ENCODE assay signal across 22 cellular contexts in the genomic region with DNA sequence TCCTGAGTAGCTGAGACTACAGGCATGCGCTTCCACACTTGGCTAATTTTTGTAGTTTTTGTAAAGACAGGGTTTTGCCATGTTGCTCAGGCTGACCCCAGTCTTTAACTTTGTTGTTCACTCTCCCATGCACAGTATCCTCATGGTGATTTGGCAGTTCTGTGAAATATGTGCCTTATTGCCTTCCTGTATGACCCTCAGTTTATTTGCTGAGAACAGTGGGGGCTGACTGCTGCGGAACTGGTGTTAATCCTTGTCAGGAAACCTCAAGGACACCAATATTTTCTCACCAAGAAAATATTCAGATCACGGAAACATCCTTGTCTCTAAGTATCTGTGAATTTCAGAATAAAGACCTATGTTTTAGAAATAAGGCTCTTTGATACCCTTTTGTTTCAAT.
"Had no signal": no experiment of that assay in that cellular context is flagged by ENCODE, and none has a peak within 500 bp of the region (broad histone marks: within the 10 kb centered on the region; RNA-seq: fewer than 3 reads in every experiment).

No MANE protein-coding gene starts in this region.

- H3K27ac ChIP-seq: colonic mucosa, epithelial cell of prostate, esophagus muscularis mucosa, gastrocnemius medialis, heart right ventricle, neutrophil, psoas muscle, sigmoid colon, skin epidermis, tibial artery, uterus had no signal

- H3K27me3 ChIP-seq: colonic mucosa, esophagus muscularis mucosa, gastrocnemius medialis, heart right ventricle, neutrophil, sigmoid colon, tibial artery, upper lobe of left lung, uterus had no signal

- H3K9me3 ChIP-seq: colonic mucosa, esophagus muscularis mucosa, gastrocnemius medialis, heart right ventricle, neutrophil, psoas muscle, sigmoid colon, tibial artery, upper lobe of left lung, uterus had no signal

- DNase-seq: cerebellar nuclear complex; colonic mucosa; effector CD4-positive, alpha-beta T cell; gastrocnemius medialis; heart right ventricle; hypothalamus; left colon; left ventricle myocardium superior; midbrain; psoas muscle; retina; sigmoid colon; stimulated activated CD4-positive, alpha-beta T cell treated with anti-CD3 and anti-CD28 coated beads, Interleukin-12 subunit alpha, Interleukin-12 subunit beta, amount 100 ng/mL, for 4 hours; stimulated activated naive CD4-positive, alpha-beta T cell; tibial artery; upper lobe of left lung; uterus had no signal

- H3K36me3 ChIP-seq: colonic mucosa, esophagus muscularis mucosa, gastrocnemius medialis, heart right ventricle, neutrophil, sigmoid colon, tibial artery, upper lobe of left lung, uterus had no signal

- H3K4me1 ChIP-seq: colonic mucosa, psoas muscle, uterus had no signal

- ATAC-seq: gastrocnemius medialis, heart right ventricle, left colon, left ventricle myocardium superior, psoas muscle had no signal

- H3K4me3 ChIP-seq: colonic mucosa, esophagus muscularis mucosa, gastrocnemius medialis, heart right ventricle, lung, psoas muscle, sigmoid colon, skin epidermis, tibial artery, upper lobe of left lung, uterus had no signal
